Comparison of ENCODE assay signal across 8 cellular contexts in the genomic region with DNA sequence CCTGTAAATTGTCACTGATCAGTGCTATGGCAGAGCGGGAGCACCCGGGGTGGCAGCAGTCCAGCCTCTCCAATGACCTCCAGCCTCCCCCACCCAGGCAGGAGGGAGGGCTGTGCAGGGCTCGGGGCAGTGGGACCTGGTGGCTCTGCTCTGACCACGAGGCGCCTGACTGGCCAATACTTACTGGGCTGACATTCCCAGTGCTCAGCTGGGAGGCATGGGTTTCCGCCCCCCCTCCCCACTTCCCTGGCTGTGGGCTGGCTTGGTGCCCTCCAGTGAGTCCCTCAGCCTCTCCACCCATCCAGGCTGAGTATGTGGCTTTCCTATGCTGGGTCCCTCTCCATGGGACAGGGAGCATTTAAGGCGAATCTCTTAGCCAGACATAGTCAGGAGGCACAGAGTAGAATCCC. TPM values are rescaled to one million over a fixed set of nuclear protein-coding genes. Genes with fewer than 3 reads are reported as not detected.
DNase-seq lines count a peak whose midpoint lies in the region; TF ChIP-seq lines count a peak whose summit lies in the region.

No MANE protein-coding gene starts in this region.

- no peak overlapping the region for H3K27ac ChIP-seq in HUES64 (ENCODE audit: low read depth, low read length)
- H3K27ac ChIP-seq in adrenal gland, result peak overlapping the region in 2 of 5 donors; percentile 94 to 95

- H3K4me3 ChIP-seq in HUES64 (ENCODE audit: low read length) (peak overlapping the region; percentile 86), adrenal gland (peak overlapping the region in 1 of 4 donors; percentile 96), skeletal muscle cell (ENCODE audit: low read depth, low read length) (peak overlapping the region; percentile 92)

- intact Hi-C loops in adrenal gland (cut with DNase I), result no loop called here

- H3K36me3 ChIP-seq in HUES64 (ENCODE audit: insufficient read depth, low read length) (peaks cover 20% of the 10 kb centered on the region), adrenal gland (replicated peaks in 1 of 2) (peaks cover 0 to 22% of the 10 kb centered on the region in 2 donors)

- WGBS in HUES64, result 55% methylated on average over 7 of the region's 7 CpGs
- 22 to 44% (median 33%) methylated on average over 2 to 7 of the region's 7 CpGs for WGBS in adrenal gland, 4 donors

- H3K27me3 ChIP-seq in HUES64 (ENCODE audit: insufficient read depth, low read length) (peaks cover 56% of the 10 kb centered on the region), adrenal gland (no peaks in the 10 kb centered on the region)

- DNase-seq in adrenal gland (peak in 6 of 7 donors; percentile 57 to 89 (median 78)), hepatic stellate cell (ENCODE audit: low spot score) (peak; percentile 71), skeletal muscle cell (ENCODE audit: low read depth) (no peak), NCI-H1048 (lab: John Stamatoyannopoulos, UW) (no peak), middle frontal gyrus (ENCODE audit: extremely low spot score, low spot score) (no peak), SK-N-DZ (ENCODE audit: low spot score) (no peak)
- no peak for DNase-seq in stimulated activated CD4-positive, alpha-beta T cell treated with anti-CD3 and anti-CD28 coated beads, Interleukin-12 subunit alpha, Interleukin-12 subunit beta, amount 100 ng/mL, for 4 hours

- no peak for TF ChIP-seq POLR2A in adrenal gland (IDR thresholded peaks at IDR 0.05)

- H3K9ac ChIP-seq in HUES64 (ENCODE audit: low read depth, low read length), result no peak overlapping the region

- H3K9me3 ChIP-seq in HUES64 (ENCODE audit: insufficient read depth, low read depth, low read length), result no peaks in the 10 kb centered on the region
- no peaks in the 10 kb centered on the region for H3K9me3 ChIP-seq in adrenal gland (replicated peaks in 1 of 3)

- no peak for TF ChIP-seq CTCF in adrenal gland (IDR thresholded peaks at IDR 0.05)

- peaks cover 53% of the 10 kb centered on the region for H3K4me1 ChIP-seq in HUES64 (ENCODE audit: insufficient read depth, low read length)
- H3K4me1 ChIP-seq in adrenal gland (replicated peaks in 1 of 2), result peaks cover 22 to 60% of the 10 kb centered on the region in 2 donors

RNA-seq across cellular contexts. Expression of a gene that starts 2.7 kb away (rescaled TPM):
- polyA plus RNA-seq in HUES64 (2013, experiment 1 of 2), result 11.4 TPM
- 12.7 TPM for polyA plus RNA-seq in HUES64 (2013, experiment 2 of 2)
- 100 to 1,000 TPM in 3 of 8 donors, 10 to 100 TPM in 3, 1 to 10 TPM in 2; 5.3 to 114 (median 60.3) TPM for total RNA-seq in adrenal gland
- 10 to 100 TPM in 2 of 3 donors, 1 to 10 TPM in 1; 4.8 to 96.5 (median 15.4) TPM for polyA plus RNA-seq in adrenal gland
- 0.40 and 0.52 TPM in 2 replicates for polyA plus RNA-seq in SK-N-DZ (2014; cell fraction: cytosol; rRNA removed)
- polyA plus RNA-seq in SK-N-DZ (2014; cell fraction: nucleus; rRNA removed), result 0.81 and 2.2 TPM in 2 replicates

RNA-seq across cellular contexts. Expression of a gene that starts 21.3 kb away (rescaled TPM):
- 20.3 TPM for polyA plus RNA-seq in HUES64 (2013, experiment 1 of 2)
- 21.7 TPM for polyA plus RNA-seq in HUES64 (2013, experiment 2 of 2)
- 10 to 100 TPM; 27.9 to 64.5 (median 34.9) TPM for total RNA-seq in adrenal gland
- 10 to 100 TPM; 11.9 to 26.9 (median 21.9) TPM for polyA plus RNA-seq in adrenal gland
- polyA plus RNA-seq in SK-N-DZ (2014; cell fraction: cytosol; rRNA removed), result 49.0 and 52.4 TPM in 2 replicates
- polyA plus RNA-seq in SK-N-DZ (2014; cell fraction: nucleus; rRNA removed), result 137 and 160 TPM in 2 replicates

Comparison
In these comparisons a context has a peak if more than half of its experiments do, and no peak if none do; other contexts are left out.
1. DNase-seq: peak in adrenal gland (6 of 7) and hepatic stellate cell (single experiment); none in skeletal muscle cell (single experiment), stimulated activated CD4-positive, alpha-beta T cell treated with anti-CD3 and anti-CD28 coated beads, Interleukin-12 subunit alpha, Interleukin-12 subunit beta, amount 100 ng/mL, for 4 hours (single experiment), NCI-H1048 (single experiment), middle frontal gyrus (single experiment) and SK-N-DZ (single experiment).